ENCODE assay signal across 8 cellular contexts in the genomic region with DNA sequence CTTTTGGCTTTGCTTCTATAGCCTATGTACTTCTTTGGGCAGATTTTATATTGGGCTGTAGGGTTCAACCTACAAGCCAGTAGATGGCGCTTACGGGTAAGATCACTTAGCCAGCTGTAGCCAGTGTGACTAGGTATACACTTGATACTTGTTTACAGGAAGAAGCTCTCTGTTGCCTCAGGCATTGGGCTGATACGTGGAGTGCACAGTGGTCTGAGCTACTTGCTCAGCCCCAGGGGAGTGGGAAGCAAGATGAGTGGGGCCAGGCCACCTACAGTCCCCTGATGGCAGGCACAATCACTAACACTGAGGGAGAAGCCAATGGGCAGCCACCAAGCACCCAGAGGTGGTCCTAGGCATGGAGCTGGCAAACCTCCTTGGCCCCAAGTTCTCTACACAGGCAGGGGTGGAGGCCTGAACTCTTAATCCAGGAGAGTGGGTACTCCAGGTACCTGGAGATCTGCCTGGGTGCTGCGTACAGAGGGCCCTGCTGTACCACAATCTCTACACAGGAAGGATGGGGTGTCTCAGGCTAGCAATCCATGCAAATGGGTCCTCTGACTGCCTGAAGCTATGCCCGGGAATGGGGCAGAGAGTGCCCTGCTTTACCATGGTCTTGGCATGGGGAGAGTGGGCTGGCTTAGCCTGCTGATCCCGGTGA.
DNase-seq lines count a peak whose midpoint lies in the region; ATAC-seq, FAIRE-seq and TF ChIP-seq lines count a peak whose summit lies in the region.

No MANE protein-coding gene starts in this region.

- no peaks in the 10 kb centered on the region for H3K27me3 Mint-ChIP-seq in activated CD8-positive, alpha-beta T cell treated with anti-CD3 and anti-CD28 coated beads, Interleukin-2, amount 10 ng/mL, durations not matched to agents 7 days and 5 days (ENCODE audit: low read depth)

- H3K4me3 ChIP-seq in DOHH2 (ENCODE audit: low read length) (no peak overlapping the region), kidney (ENCODE audit: low read length in 2 of 2) (no peak overlapping the region)

- intact Hi-C loops in kidney (cut with DNase I), result no loop called here

- H3K27ac Mint-ChIP-seq in activated CD8-positive, alpha-beta T cell treated with anti-CD3 and anti-CD28 coated beads, Interleukin-2, amount 10 ng/mL, durations not matched to agents 7 days and 5 days, result peak overlapping the region; percentile 75

- no peak overlapping the region for H3K4me2 ChIP-seq in DOHH2 (ENCODE audit: low read length)

- H3K27me3 ChIP-seq in DOHH2 (ENCODE audit: control insufficient read depth, low read length), result no peaks in the 10 kb centered on the region

- H3K9me2 ChIP-seq in DOHH2 (replicated peaks; ENCODE audit: control insufficient read depth, low read length), result no peaks in the 10 kb centered on the region

- H3K36me3 ChIP-seq in DOHH2 (ENCODE audit: control insufficient read depth, low read length), result no peaks in the 10 kb centered on the region
- H3K36me3 ChIP-seq in kidney (ENCODE audit: control insufficient read depth in 1 of 2, insufficient read depth in 2 of 2, low read length in 2 of 2), result no peaks in the 10 kb centered on the region

- CTCF ChIA-PET in activated CD8-positive, alpha-beta T cell treated with anti-CD3 and anti-CD28 coated beads, Interleukin-2, amount 10 ng/mL, durations not matched to agents 7 days and 5 days (lab: Charles Lee), result interaction anchor here (0.6 to 3.9 kb wide), 15 partner anchors 14 to 214 kb away, joined by 3 to 17 read pairs (median 4); no protein-coding TSS in a partner anchor

- peak; percentile 14 for DNase-seq in NCI-H1436 (lab: John Stamatoyannopoulos, UW)
- peak; percentile 65 for DNase-seq in activated CD8-positive, alpha-beta T cell treated with anti-CD3 and anti-CD28 coated beads, Interleukin-2, amount 10 ng/mL, durations not matched to agents 7 days and 5 days
- no peak for DNase-seq in kidney
- no peak for DNase-seq in NCI-H2227 treated with DMSO at 0.1 percent for 48 hours (lab: John Stamatoyannopoulos, UW)

- no peaks in the 10 kb centered on the region for H4K20me1 ChIP-seq in DOHH2 (ENCODE audit: control insufficient read depth, insufficient read depth, low read depth, low read length)

- peak; percentile 93 for TF ChIP-seq CTCF in DOHH2 (IDR thresholded peaks at IDR 0.05; ENCODE audit: low read depth, low read length, poor library complexity, severe bottlenecking)
- peak; percentile 9 for TF ChIP-seq CTCF in kidney (IDR thresholded peaks at IDR 0.05; ENCODE audit: borderline replicate concordance, extremely low read depth, insufficient read depth)

- no peaks in the 10 kb centered on the region for H3F3A ChIP-seq in DOHH2 (ENCODE audit: control insufficient read depth, insufficient read depth)

- no peaks in the 10 kb centered on the region for H3K79me2 ChIP-seq in DOHH2 (ENCODE audit: control insufficient read depth, low read length)

- no peak overlapping the region for H3K9ac ChIP-seq in kidney (ENCODE audit: low read length in 2 of 2)

- no peaks in the 10 kb centered on the region for H3K9me3 Mint-ChIP-seq in activated CD8-positive, alpha-beta T cell treated with anti-CD3 and anti-CD28 coated beads, Interleukin-2, amount 10 ng/mL, durations not matched to agents 7 days and 5 days (ENCODE audit: insufficient read depth)

- no peak overlapping the region for H3K27ac ChIP-seq in DOHH2 (ENCODE audit: low read depth, low read length)
- H3K27ac ChIP-seq in kidney (ENCODE audit: low read depth in 2 of 2, low read length in 2 of 2), result no peak overlapping the region

- ATAC-seq in GM21367 (IDR thresholded peaks at IDR 0.05; ENCODE audit: unreplicated experiment), result peak; percentile 83
- peak; percentile 87 for ATAC-seq in activated CD8-positive, alpha-beta T cell treated with anti-CD3 and anti-CD28 coated beads, Interleukin-2, amount 10 ng/mL, durations not matched to agents 7 days and 5 days
- no peak for ATAC-seq in GM19035 (IDR thresholded peaks at IDR 0.05; ENCODE audit: unreplicated experiment)
- ATAC-seq in HG03460 (IDR thresholded peaks at IDR 0.05; ENCODE audit: unreplicated experiment), result no peak

- no peak for FAIRE-seq in kidney (lab: Jason Lieb, UNC)

- H3K4me1 ChIP-seq in DOHH2 (ENCODE audit: control insufficient read depth, low read length) (peaks cover 5% of the 10 kb centered on the region), kidney (ENCODE audit: control insufficient read depth in 1 of 2, insufficient read depth in 1 of 2, low read depth in 1 of 2, low read length in 2 of 2) (peaks cover 0 to 1% of the 10 kb centered on the region in 2 donors)

- no peak overlapping the region for H3K4me3 Mint-ChIP-seq in activated CD8-positive, alpha-beta T cell treated with anti-CD3 and anti-CD28 coated beads, Interleukin-2, amount 10 ng/mL, durations not matched to agents 7 days and 5 days

- H3K36me3 Mint-ChIP-seq in activated CD8-positive, alpha-beta T cell treated with anti-CD3 and anti-CD28 coated beads, Interleukin-2, amount 10 ng/mL, durations not matched to agents 7 days and 5 days (ENCODE audit: low read depth), result no peaks in the 10 kb centered on the region

- peaks cover 4% of the 10 kb centered on the region for H3K4me1 Mint-ChIP-seq in activated CD8-positive, alpha-beta T cell treated with anti-CD3 and anti-CD28 coated beads, Interleukin-2, amount 10 ng/mL, durations not matched to agents 7 days and 5 days (ENCODE audit: low read depth)

- POLR2A ChIA-PET in activated CD8-positive, alpha-beta T cell treated with anti-CD3 and anti-CD28 coated beads, Interleukin-2, amount 10 ng/mL, durations not matched to agents 7 days and 5 days (lab: Charles Lee), result no interaction called here

- no peaks in the 10 kb centered on the region for H3K9me3 ChIP-seq in DOHH2 (ENCODE audit: control insufficient read depth, insufficient read depth, low read length)
- no peaks in the 10 kb centered on the region for H3K9me3 ChIP-seq in kidney (ENCODE audit: control insufficient read depth in 1 of 2, low read length in 2 of 2)

Comparison
In these comparisons a context has a peak if more than half of its experiments do, and no peak if none do; other contexts are left out.
1. ATAC-seq: peak in GM21367 (single experiment) and activated CD8-positive, alpha-beta T cell treated with anti-CD3 and anti-CD28 coated beads, Interleukin-2, amount 10 ng/mL, durations not matched to agents 7 days and 5 days (single experiment); none in GM19035 (single experiment) and HG03460 (single experiment).
2. DNase-seq: peak in NCI-H1436 (single experiment) and activated CD8-positive, alpha-beta T cell treated with anti-CD3 and anti-CD28 coated beads, Interleukin-2, amount 10 ng/mL, durations not matched to agents 7 days and 5 days (single experiment); none in kidney (single experiment) and NCI-H2227 treated with DMSO at 0.1 percent for 48 hours (single experiment).